ENCODE assay signal across 8 cellular contexts in the genomic region with DNA sequence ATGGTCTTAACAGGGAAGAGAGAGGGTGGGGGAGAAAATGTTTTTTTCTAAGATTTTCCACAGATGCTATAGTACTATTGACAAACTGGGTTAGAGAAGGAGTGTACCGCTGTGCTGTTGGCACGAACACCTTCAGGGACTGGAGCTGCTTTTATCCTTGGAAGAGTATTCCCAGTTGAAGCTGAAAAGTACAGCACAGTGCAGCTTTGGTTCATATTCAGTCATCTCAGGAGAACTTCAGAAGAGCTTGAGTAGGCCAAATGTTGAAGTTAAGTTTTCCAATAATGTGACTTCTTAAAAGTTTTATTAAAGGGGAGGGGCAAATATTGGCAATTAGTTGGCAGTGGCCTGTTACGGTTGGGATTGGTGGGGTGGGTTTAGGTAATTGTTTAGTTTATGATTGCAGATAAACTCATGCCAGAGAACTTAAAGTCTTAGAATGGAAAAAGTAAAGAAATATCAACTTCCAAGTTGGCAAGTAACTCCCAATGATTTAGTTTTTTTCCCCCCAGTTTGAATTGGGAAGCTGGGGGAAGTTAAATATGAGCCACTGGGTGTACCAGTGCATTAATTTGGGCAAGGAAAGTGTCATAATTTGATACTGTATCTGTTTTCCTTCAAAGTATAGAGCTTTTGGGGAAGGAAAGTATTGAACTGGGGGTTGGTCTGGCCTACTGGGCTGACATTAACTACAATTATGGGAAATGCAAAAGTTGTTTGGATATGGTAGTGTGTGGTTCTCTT. TPM values are rescaled to one million over a fixed set of nuclear protein-coding genes. Genes with fewer than 3 reads are reported as not detected.
DNase-seq lines count a peak whose midpoint lies in the region; ATAC-seq and TF ChIP-seq lines count a peak whose summit lies in the region.

No MANE protein-coding gene starts in this region.

- peaks cover 24 to 36% (median 33%) of the 10 kb centered on the region in 3 donors for H3K36me3 Mint-ChIP-seq in CD8-positive, alpha-beta memory T cell

- H3K9ac ChIP-seq in Loucy (ENCODE audit: low read depth, low read length, poor library complexity, severe bottlenecking), result peak overlapping the region; percentile 100

- peaks cover 40 to 43% (median 41%) of the 10 kb centered on the region in 3 donors for H3K4me1 Mint-ChIP-seq in CD8-positive, alpha-beta memory T cell

- DNase-seq in CD8-positive, alpha-beta memory T cell, result peak in 1 of 5 donors; percentile 8
- DNase-seq in myocyte (ENCODE audit: low read depth) (peak; percentile 70), 8988T (no peak)

- peaks cover 31% of the 10 kb centered on the region for H3K4me1 ChIP-seq in CD8-positive, alpha-beta memory T cell (ENCODE audit: insufficient read depth, low read length)
- peaks cover 49% of the 10 kb centered on the region for H3K4me1 ChIP-seq in Loucy (ENCODE audit: insufficient read depth, low read length, poor library complexity, severe bottlenecking)

- no peaks in the 10 kb centered on the region for H3K9me3 ChIP-seq in CD8-positive, alpha-beta memory T cell (ENCODE audit: low read length)
- no peaks in the 10 kb centered on the region for H3K9me3 ChIP-seq in Loucy (ENCODE audit: insufficient read depth, low read depth, low read length)

- CTCF ChIA-PET in CD8-positive, alpha-beta memory T cell (lab: Charles Lee), result interaction anchor here (0.9 to 21.4 kb wide), 3 partner anchors 8 to 82 kb away, joined by 3 to 448 read pairs (median 6); a partner anchor contains a TSS

- no peak overlapping the region for H3K4me3 Mint-ChIP-seq in CD8-positive, alpha-beta memory T cell

- peaks cover 0 to 2% (median 0%) of the 10 kb centered on the region in 5 donors for H3K9me3 Mint-ChIP-seq in CD8-positive, alpha-beta memory T cell

- peaks cover 57% of the 10 kb centered on the region for H3F3A ChIP-seq in Loucy (ENCODE audit: low read depth)

- ATAC-seq in GM18505 (IDR thresholded peaks at IDR 0.05; ENCODE audit: unreplicated experiment) (no peak), HG03095 (IDR thresholded peaks at IDR 0.05; ENCODE audit: unreplicated experiment) (no peak), GM18511 (IDR thresholded peaks at IDR 0.05; ENCODE audit: unreplicated experiment) (no peak)

- TF ChIP-seq CTCF in Loucy (conservative IDR thresholded peaks at IDR 0.05; ENCODE audit: low read length), result no peak

- peak overlapping the region; percentile 98 for H3K4me2 ChIP-seq in Loucy (ENCODE audit: low read depth, low read length, poor library complexity, severe bottlenecking)

- peak overlapping the region; percentile 97 for H3K4me3 ChIP-seq in CD8-positive, alpha-beta memory T cell (ENCODE audit: low read length)
- H3K4me3 ChIP-seq in Loucy (ENCODE audit: low read length, poor library complexity, severe bottlenecking), result peak overlapping the region; percentile 95

- H2AFZ ChIP-seq in Loucy (ENCODE audit: low read length), result no peak overlapping the region

- peaks cover 75% of the 10 kb centered on the region for H4K20me1 ChIP-seq in Loucy (ENCODE audit: insufficient read depth, low read length, poor library complexity, severe bottlenecking)

- POLR2A ChIA-PET in CD8-positive, alpha-beta memory T cell (lab: Charles Lee), result interaction anchor here (0.5 to 17.6 kb wide), 18 partner anchors 9 to 810 kb away, joined by 3 to 1366 read pairs (median 4); a partner anchor contains a TSS

- H3K36me3 ChIP-seq in CD8-positive, alpha-beta memory T cell (ENCODE audit: insufficient read depth, low read length), result peaks cover 67% of the 10 kb centered on the region
- peaks cover 66% of the 10 kb centered on the region for H3K36me3 ChIP-seq in Loucy (ENCODE audit: insufficient read depth, low read length)

- peaks cover 0 to 3% of the 10 kb centered on the region in 2 donors for H3K27me3 Mint-ChIP-seq in CD8-positive, alpha-beta memory T cell

- H3K27ac Mint-ChIP-seq in CD8-positive, alpha-beta memory T cell, result peak overlapping the region in 1 of 8 donors; percentile 96

- no peaks in the 10 kb centered on the region for H3K9me2 ChIP-seq in Loucy (replicated peaks; ENCODE audit: low read depth, low read length)

- TF ChIP-seq POLR2A in GM18505 (IDR thresholded peaks at IDR 0.05; ENCODE audit: borderline replicate concordance, extremely low read depth, insufficient read depth, insufficient read length), result no peak

- H3K27ac ChIP-seq in CD8-positive, alpha-beta memory T cell (ENCODE audit: low read depth, low read length), result peak overlapping the region; percentile 95
- H3K27ac ChIP-seq in cingulate gyrus (ENCODE audit: low read depth, low read length), result peak overlapping the region; percentile 100

- no peaks in the 10 kb centered on the region for H3K27me3 ChIP-seq in CD8-positive, alpha-beta memory T cell (ENCODE audit: insufficient read depth, low read length, poor library complexity, severe bottlenecking)
- H3K27me3 ChIP-seq in Loucy (ENCODE audit: insufficient read depth, low read length, poor library complexity, severe bottlenecking), result peaks cover 54% of the 10 kb centered on the region

- peaks cover 92% of the 10 kb centered on the region for H3K79me2 ChIP-seq in Loucy (ENCODE audit: insufficient read depth, low read length)

RNA-seq across cellular contexts. Expression of a gene that starts 2.9 kb away (rescaled TPM):
- 1,000 to 10,000 TPM; 4,639 to 4,912 TPM for total RNA-seq in CD8-positive, alpha-beta memory T cell
- 2,529 TPM for polyA plus RNA-seq in CD8-positive, alpha-beta memory T cell
- total RNA-seq in myocyte, result 5,859 and 8,069 TPM in 2 replicates
- 1,663 TPM for polyA plus RNA-seq in myocyte (2012)

RNA-seq across cellular contexts. Expression of a gene that starts 23.2 kb away (rescaled TPM):
- 10 to 100 TPM; 85.1 to 88.5 TPM for total RNA-seq in CD8-positive, alpha-beta memory T cell
- polyA plus RNA-seq in CD8-positive, alpha-beta memory T cell, result 42.1 TPM
- total RNA-seq in myocyte, result 84.4 and 128 TPM in 2 replicates
- 94.5 TPM for polyA plus RNA-seq in myocyte (2012)

RNA-seq across cellular contexts. Expression of a gene that starts 56.5 kb away (rescaled TPM):
- total RNA-seq in CD8-positive, alpha-beta memory T cell, result 10 to 100 TPM; 33.2 to 35.4 TPM
- polyA plus RNA-seq in CD8-positive, alpha-beta memory T cell, result 17.9 TPM
- total RNA-seq in myocyte, result 26.4 and 27.5 TPM in 2 replicates
- polyA plus RNA-seq in myocyte (2012), result 15.2 TPM
